In the genomic region with DNA sequence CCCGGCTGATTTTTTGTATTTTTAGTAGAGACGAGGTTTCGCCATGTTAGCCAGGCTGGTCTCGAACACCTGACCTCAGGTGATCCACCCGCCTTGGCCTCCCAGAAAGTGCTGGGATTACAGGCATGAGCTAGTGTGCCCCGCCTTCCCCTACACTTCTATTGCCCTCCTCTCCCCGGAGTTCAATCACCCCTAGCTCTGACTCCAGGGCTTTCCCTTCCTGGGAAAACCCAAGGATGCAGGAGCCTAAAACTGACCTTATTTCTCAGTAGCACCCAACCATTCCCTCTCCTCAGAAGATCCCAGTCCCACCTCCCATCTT, we compare ENCODE assay signal across 8 cellular contexts. TPM values are rescaled to one million over a fixed set of nuclear protein-coding genes. Genes with fewer than 3 reads are reported as not detected.
DNase-seq lines count a peak whose midpoint lies in the region; ATAC-seq and TF ChIP-seq lines count a peak whose summit lies in the region.
"Not testable (repeated sequence)": the region's sequence is repeated elsewhere in the genome, so short reads cannot be mapped to it uniquely, and the experiment has no call there.

No MANE protein-coding gene starts in this region.

- H3K4me3 Mint-ChIP-seq in activated T-cell treated with anti-CD3 and anti-CD28 coated beads, Interleukin-2, amount 50 U/mL, for 4 hours, result peak overlapping the region; percentile 88
- peak overlapping the region; percentile 85 to 94 (median 85) for H3K4me3 Mint-ChIP-seq in brain
- peak overlapping the region; percentile 77 to 96 (median 90) for H3K4me3 Mint-ChIP-seq in naive thymus-derived CD8-positive, alpha-beta T cell

- not testable (repeated sequence) for H3K27me3 Mint-ChIP-seq in activated T-cell treated with anti-CD3 and anti-CD28 coated beads, Interleukin-2, amount 50 U/mL, for 4 hours (ENCODE audit: low read depth); naive thymus-derived CD8-positive, alpha-beta T cell
- peaks cover 10% of the 10 kb centered on the region for H3K27me3 Mint-ChIP-seq in brain

- H3K4me2 ChIP-seq in GM23248 (ENCODE audit: unreplicated experiment), result peak overlapping the region; percentile 15

- not testable (repeated sequence) for H3K27ac ChIP-seq in GM23248, SJSA1
- H3K27ac ChIP-seq in heart left ventricle, result peak overlapping the region; percentile 3 to 96 (median 88)
- peak overlapping the region in 7 of 8 donors; percentile 66 to 92 (median 82) for H3K27ac ChIP-seq in spleen
- peak overlapping the region; percentile 77 for H3K27ac ChIP-seq in upper lobe of right lung

- peak overlapping the region in 4 of 5 experiments; percentile 53 to 92 (median 84) for H3K27ac Mint-ChIP-seq in brain
- peak overlapping the region; percentile 37 to 91 (median 72) for H3K27ac Mint-ChIP-seq in naive thymus-derived CD8-positive, alpha-beta T cell

- H3K27me3 ChIP-seq in GM23248 (replicated peaks; ENCODE audit: insufficient read depth); SJSA1 (replicated peaks); heart left ventricle; spleen (replicated peaks in 1 of 7); upper lobe of right lung: not testable (repeated sequence)

- not testable (repeated sequence) for H3K9me2 ChIP-seq in GM23248 (ENCODE audit: insufficient read depth)

- H2AFZ ChIP-seq in GM23248, result peak overlapping the region; percentile 5; the same call in 1 of the 2 replicates

- H3K4me3 ChIP-seq in GM23248 (0 out of 2 replicates have a peak overlapping the region, but pooled peaks have one; percentile 89), SJSA1 (peak overlapping the region; percentile 78; the same call in 1 of the 2 replicates), heart left ventricle (peak overlapping the region in 11 of 12 donors; percentile 87 to 98 (median 93)), spleen (peak overlapping the region in 7 of 8 donors; percentile 96 to 100 (median 98)), upper lobe of right lung (peak overlapping the region; percentile 87)

- 63 to 71% methylated on average over 7 of the region's 7 CpGs for whole genome bisulfite sequencing in GM23248 (ENCODE audit: low coverage in 1 of 2, low lambda C conversion rate in 2 of 2, missing lambda C conversion rate in 2 of 2), 2 experiments
- 79 to 93% (median 87%) methylated on average over 7 of the region's 7 CpGs for WGBS in heart left ventricle, 4 donors
- 77 to 91% (median 82%) methylated on average over 7 of the region's 7 CpGs for WGBS in spleen, 5 donors

- DNase-seq in GM23248; SJSA1 (ENCODE audit: low read depth in 1 of 2, low spot score in 2 of 2); activated T-cell treated with anti-CD3 and anti-CD28 coated beads, Interleukin-2, amount 50 U/mL, for 4 hours; heart left ventricle; naive thymus-derived CD8-positive, alpha-beta T cell; spleen; upper lobe of right lung: not testable (repeated sequence)

- H3K9ac ChIP-seq in GM23248, result not testable (repeated sequence)

- peaks cover 41% of the 10 kb centered on the region for H3K4me1 Mint-ChIP-seq in activated T-cell treated with anti-CD3 and anti-CD28 coated beads, Interleukin-2, amount 50 U/mL, for 4 hours (ENCODE audit: low read depth)
- H3K4me1 Mint-ChIP-seq in brain, result peaks cover 45% of the 10 kb centered on the region
- peaks cover 29 to 53% (median 45%) of the 10 kb centered on the region in 4 donors for H3K4me1 Mint-ChIP-seq in naive thymus-derived CD8-positive, alpha-beta T cell

- H3K36me3 ChIP-seq in GM23248 (ENCODE audit: low read depth), result peaks cover 30% of the 10 kb centered on the region
- H3K36me3 ChIP-seq in SJSA1, result peaks cover 56% of the 10 kb centered on the region
- H3K36me3 ChIP-seq in heart left ventricle, result peaks cover 3 to 45% (median 36%) of the 10 kb centered on the region in 9 donors
- H3K36me3 ChIP-seq in spleen, result peaks cover 0 to 66% (median 33%) of the 10 kb centered on the region in 6 donors
- peaks cover 44% of the 10 kb centered on the region for H3K36me3 ChIP-seq in upper lobe of right lung

- POLR2A ChIA-PET in naive thymus-derived CD8-positive, alpha-beta T cell (lab: Charles Lee), result interaction anchor here (1.2 to 3.8 kb wide), 4 partner anchors 19 to 222 kb away, joined by 3 to 11 read pairs (median 4); a partner anchor contains a TSS

- not testable (repeated sequence) for TF ChIP-seq POLR2A in heart left ventricle (IDR thresholded peaks at IDR 0.05); spleen (IDR thresholded peaks at IDR 0.05)

- not testable (repeated sequence) for H3K9me3 Mint-ChIP-seq in activated T-cell treated with anti-CD3 and anti-CD28 coated beads, Interleukin-2, amount 50 U/mL, for 4 hours; brain; naive thymus-derived CD8-positive, alpha-beta T cell

- TF ChIP-seq CTCF in brain (conservative IDR thresholded peaks at IDR 0.05); heart left ventricle (IDR thresholded peaks at IDR 0.05); spleen (IDR thresholded peaks at IDR 0.05 in 8 of 11, conservative IDR thresholded peaks at IDR 0.05 in 3 of 11); upper lobe of right lung (IDR thresholded peaks at IDR 0.05): not testable (repeated sequence)

- H3K4me1 ChIP-seq in GM23248 (ENCODE audit: insufficient read depth), result peaks cover 30% of the 10 kb centered on the region
- H3K4me1 ChIP-seq in SJSA1 (replicated peaks), result peaks cover 48% of the 10 kb centered on the region
- peaks cover 6 to 54% (median 43%) of the 10 kb centered on the region in 12 donors for H3K4me1 ChIP-seq in heart left ventricle
- peaks cover 38 to 75% (median 57%) of the 10 kb centered on the region in 6 donors for H3K4me1 ChIP-seq in spleen
- H3K4me1 ChIP-seq in upper lobe of right lung, result peaks cover 39% of the 10 kb centered on the region

- H3K9me3 ChIP-seq in GM23248 (ENCODE audit: low read depth); SJSA1 (replicated peaks); heart left ventricle; spleen; upper lobe of right lung: not testable (repeated sequence)

- H4K20me1 ChIP-seq in GM23248 (ENCODE audit: insufficient read depth), result not testable (repeated sequence)

- peaks cover 52% of the 10 kb centered on the region for H3F3A ChIP-seq in GM23248 (ENCODE audit: insufficient read depth)

- in situ Hi-C loops in GM23248 (cut with MboI), result not testable (repeated sequence)

- H3K79me2 ChIP-seq in GM23248 (ENCODE audit: insufficient read depth), result peaks cover 46% of the 10 kb centered on the region

- ATAC-seq in activated T-cell treated with anti-CD3 and anti-CD28 coated beads, Interleukin-2, amount 50 U/mL, for 4 hours; heart left ventricle; naive thymus-derived CD8-positive, alpha-beta T cell; upper lobe of right lung: not testable (repeated sequence)

- peaks cover 21% of the 10 kb centered on the region for H3K36me3 Mint-ChIP-seq in activated T-cell treated with anti-CD3 and anti-CD28 coated beads, Interleukin-2, amount 50 U/mL, for 4 hours (ENCODE audit: insufficient read depth)
- H3K36me3 Mint-ChIP-seq in brain, result peaks cover 23% of the 10 kb centered on the region
- peaks cover 0 to 33% (median 10%) of the 10 kb centered on the region in 3 donors for H3K36me3 Mint-ChIP-seq in naive thymus-derived CD8-positive, alpha-beta T cell

- intact Hi-C loops in heart left ventricle (cut with DNase I), result loop anchor here in 3 of 10 donors (5.0 to 10.0 kb wide), 2 partner anchors 134 to 212 kb away; a partner anchor contains a TSS
- intact Hi-C loops in spleen (cut with DNase I; ENCODE audit: low total_unique reads); upper lobe of right lung (cut with DNase I): not testable (repeated sequence)

RNA-seq across cellular contexts. Expression of a gene that starts 0.6 kb away (rescaled TPM):
- 18.0 and 19.7 TPM in 2 replicates for total RNA-seq in GM23248 (2014; rRNA removed; shearing (Covaris generic))
- 14.5 and 19.2 TPM in 2 replicates for polyA plus RNA-seq in GM23248 (2016; fragmentation: Nextera tagmentation; extraction: Ambion mirVana)
- total RNA-seq in SJSA1 (2014; rRNA removed; shearing (Covaris generic)), result 12.1 and 14.9 TPM in 2 replicates
- 10 to 100 TPM in 1 of 3 donors, 1 to 10 TPM in 2; 8.5 to 10.2 (median 9.8) TPM for total RNA-seq in activated T-cell treated with anti-CD3 and anti-CD28 coated beads, Interleukin-2, amount 50 U/mL, for 4 hours
- polyA plus RNA-seq in brain (ENCODE audit: insufficient read depth, low read depth, low replicate concordance), result 7.3 TPM
- 10 to 100 TPM; 13.2 to 27.5 (median 15.0) TPM for total RNA-seq in heart left ventricle
- polyA plus RNA-seq in heart left ventricle, result 10 to 100 TPM; 10.3 to 15.4 TPM
- 10 to 100 TPM; 40.9 to 45.9 TPM for total RNA-seq in naive thymus-derived CD8-positive, alpha-beta T cell
- 10 to 100 TPM in 1 of 3 donors, 1 to 10 TPM in 2; 3.7 to 10.8 (median 4.4) TPM for polyA plus RNA-seq in naive thymus-derived CD8-positive, alpha-beta T cell
- 10 to 100 TPM; 32.2 to 51.2 (median 39.7) TPM for total RNA-seq in spleen
- polyA plus RNA-seq in spleen, result 10 to 100 TPM; 27.8 to 78.3 (median 63.2) TPM
- 23.5 TPM for total RNA-seq in upper lobe of right lung

RNA-seq across cellular contexts. Expression of a gene that starts 11.6 kb away (rescaled TPM):
- 44.3 TPM in 2 replicates for total RNA-seq in GM23248 (2014; rRNA removed; shearing (Covaris generic))
- 27.0 and 31.8 TPM in 2 replicates for polyA plus RNA-seq in GM23248 (2016; fragmentation: Nextera tagmentation; extraction: Ambion mirVana)
- 48.3 and 76.6 TPM in 2 replicates for total RNA-seq in SJSA1 (2014; rRNA removed; shearing (Covaris generic))
- total RNA-seq in activated T-cell treated with anti-CD3 and anti-CD28 coated beads, Interleukin-2, amount 50 U/mL, for 4 hours, result 100 to 1,000 TPM; 267 to 300 (median 270) TPM
- 12.3 TPM for polyA plus RNA-seq in brain (ENCODE audit: insufficient read depth, low read depth, low replicate concordance)
- 10 to 100 TPM; 12.9 to 23.8 (median 16.5) TPM for total RNA-seq in heart left ventricle
- 10 to 100 TPM; 15.4 to 30.1 TPM for polyA plus RNA-seq in heart left ventricle
- total RNA-seq in naive thymus-derived CD8-positive, alpha-beta T cell, result 100 to 1,000 TPM in 1 of 2 experiments, 10 to 100 TPM in 1; 99.2 to 104 TPM
- polyA plus RNA-seq in naive thymus-derived CD8-positive, alpha-beta T cell, result 10 to 100 TPM; 23.6 to 41.7 (median 24.7) TPM
- total RNA-seq in spleen, result 10 to 100 TPM; 37.0 to 58.7 (median 47.5) TPM
- 10 to 100 TPM; 25.8 to 40.7 (median 37.6) TPM for polyA plus RNA-seq in spleen
- total RNA-seq in upper lobe of right lung, result 32.2 TPM

RNA-seq across cellular contexts. Expression of a gene that starts 22.1 kb away (rescaled TPM):
- 6,196 and 7,726 TPM in 2 replicates for total RNA-seq in GM23248 (2014; rRNA removed; shearing (Covaris generic))
- 7,868 and 8,138 TPM in 2 replicates for polyA plus RNA-seq in GM23248 (2016; fragmentation: Nextera tagmentation; extraction: Ambion mirVana)
- 5,440 and 7,155 TPM in 2 replicates for total RNA-seq in SJSA1 (2014; rRNA removed; shearing (Covaris generic))
- 1,000 to 10,000 TPM; 4,635 to 5,387 (median 5,019) TPM for total RNA-seq in activated T-cell treated with anti-CD3 and anti-CD28 coated beads, Interleukin-2, amount 50 U/mL, for 4 hours
- polyA plus RNA-seq in brain (ENCODE audit: insufficient read depth, low read depth, low replicate concordance), result 4,992 TPM
- 1,000 to 10,000 TPM; 3,379 to 7,430 (median 4,887) TPM for total RNA-seq in heart left ventricle
- 1,000 to 10,000 TPM; 4,589 to 6,374 TPM for polyA plus RNA-seq in heart left ventricle
- 100 to 1,000 TPM; 355 to 363 TPM for total RNA-seq in naive thymus-derived CD8-positive, alpha-beta T cell
- polyA plus RNA-seq in naive thymus-derived CD8-positive, alpha-beta T cell, result 1,000 to 10,000 TPM; 1,014 to 1,110 (median 1,062) TPM
- total RNA-seq in spleen, result 1,000 to 10,000 TPM in 5 of 7 donors, 100 to 1,000 TPM in 2; 998 to 1,580 (median 1,404) TPM
- 1,000 to 10,000 TPM; 1,133 to 1,680 (median 1,180) TPM for polyA plus RNA-seq in spleen
- 736 TPM for total RNA-seq in upper lobe of right lung

RNA-seq across cellular contexts. Expression of a gene that starts 50.7 kb away (rescaled TPM):
- total RNA-seq in GM23248 (2014; rRNA removed; shearing (Covaris generic)), result 148 and 171 TPM in 2 replicates
- polyA plus RNA-seq in GM23248 (2016; fragmentation: Nextera tagmentation; extraction: Ambion mirVana) (61.5 and 72.1 TPM in 2 replicates), brain (ENCODE audit: insufficient read depth, low read depth, low replicate concordance) (203 TPM), heart left ventricle (100 to 1,000 TPM; 144 to 189 TPM), spleen (100 to 1,000 TPM; 136 to 169 (median 154) TPM)
- total RNA-seq in SJSA1 (2014; rRNA removed; shearing (Covaris generic)), result 178 and 180 TPM in 2 replicates
- 100 to 1,000 TPM; 311 to 336 (median 332) TPM for total RNA-seq in activated T-cell treated with anti-CD3 and anti-CD28 coated beads, Interleukin-2, amount 50 U/mL, for 4 hours
- total RNA-seq in heart left ventricle (100 to 1,000 TPM; 131 to 237 (median 160) TPM), spleen (100 to 1,000 TPM; 202 to 272 (median 240) TPM), upper lobe of right lung (160 TPM)
- total RNA-seq in naive thymus-derived CD8-positive, alpha-beta T cell, result 100 to 1,000 TPM; 296 to 308 TPM
- polyA plus RNA-seq in naive thymus-derived CD8-positive, alpha-beta T cell, result 10 to 100 TPM; 31.4 to 57.3 (median 56.9) TPM
